Comparison of ENCODE assay signal across 7 cellular contexts in genomic region chr1:46302091-46303037, GRCh38. TPM values are rescaled to one million over a fixed set of nuclear protein-coding genes. Genes with fewer than 3 reads are reported as not detected.
DNase-seq lines count a peak whose midpoint lies in the region; ATAC-seq and TF ChIP-seq lines count a peak whose summit lies in the region.

No MANE protein-coding gene starts in this region.

- TF ChIP-seq CTCF in GM12875 (IDR thresholded peaks at IDR 0.05; ENCODE audit: borderline replicate concordance, insufficient read depth, low read depth, low read length) (peak; percentile 67), HFF-Myc (IDR thresholded peaks at IDR 0.05; ENCODE audit: low read depth, low read length, missing control alignments) (no peak), epithelial cell of esophagus (IDR thresholded peaks at IDR 0.05; ENCODE audit: insufficient read depth, low read depth, low read length, missing control alignments) (no peak), mucosa of descending colon (IDR thresholded peaks at IDR 0.05) (no peak)

- H3K4me3 Mint-ChIP-seq in stimulated activated effector memory CD8-positive, alpha-beta T cell treated with anti-CD3 and anti-CD28 coated beads, Interleukin-12 subunit alpha, Interleukin-12 subunit beta, amount 100 ng/mL, for 72 hours = peak overlapping the region; percentile 94

- H3K4me1 Mint-ChIP-seq in stimulated activated effector memory CD8-positive, alpha-beta T cell treated with anti-CD3 and anti-CD28 coated beads, Interleukin-12 subunit alpha, Interleukin-12 subunit beta, amount 100 ng/mL, for 72 hours = peaks cover 34% of the 10 kb centered on the region

- no peaks in the 10 kb centered on the region for H3K9me3 Mint-ChIP-seq in stimulated activated effector memory CD8-positive, alpha-beta T cell treated with anti-CD3 and anti-CD28 coated beads, Interleukin-12 subunit alpha, Interleukin-12 subunit beta, amount 100 ng/mL, for 72 hours

- no peaks in the 10 kb centered on the region for H3K36me3 ChIP-seq in mucosa of descending colon (ENCODE audit: low read depth)

- ATAC-seq in mucosa of descending colon = peak; percentile 54
- peak; percentile 52 for ATAC-seq in stimulated activated effector memory CD8-positive, alpha-beta T cell treated with anti-CD3 and anti-CD28 coated beads, Interleukin-12 subunit alpha, Interleukin-12 subunit beta, amount 100 ng/mL, for 72 hours

- intact Hi-C loops in mucosa of descending colon (cut with DNase I, micrococcal nuclease) = no loop called here

- H3K4me1 ChIP-seq in mucosa of descending colon (ENCODE audit: low read depth) = peaks cover 48% of the 10 kb centered on the region

- DNase-seq in HFF-Myc (ENCODE audit: extremely low read depth, low read depth) (no peak), NCI-H2171 treated with DMSO at 0.1 percent for 48 hours (lab: John Stamatoyannopoulos, UW) (peak; percentile 32), activated T-cell treated with anti-CD3 and anti-CD28 coated beads for 1 hour (ENCODE audit: low read depth) (peak; percentile 33), epithelial cell of esophagus (ENCODE audit: low read depth) (peak; percentile 45), mucosa of descending colon (peak; percentile 58 to 76 (median 72))
- DNase-seq in stimulated activated effector memory CD8-positive, alpha-beta T cell treated with anti-CD3 and anti-CD28 coated beads, Interleukin-12 subunit alpha, Interleukin-12 subunit beta, amount 100 ng/mL, for 72 hours (ENCODE audit: low spot score in 2 of 2) = peak; percentile 49 to 82

- H3K4me3 ChIP-seq in GM12875 (ENCODE audit: low read depth, low read length) (peak overlapping the region; percentile 93), HFF-Myc (replicated peaks; ENCODE audit: low read depth, low read length) (peak overlapping the region; percentile 99), epithelial cell of esophagus (ENCODE audit: low read length) (peak overlapping the region; percentile 99), mucosa of descending colon (peak overlapping the region; percentile 82)

- peaks cover 75% of the 10 kb centered on the region for H3K36me3 Mint-ChIP-seq in stimulated activated effector memory CD8-positive, alpha-beta T cell treated with anti-CD3 and anti-CD28 coated beads, Interleukin-12 subunit alpha, Interleukin-12 subunit beta, amount 100 ng/mL, for 72 hours

- peak overlapping the region; percentile 100 for H3K27ac Mint-ChIP-seq in stimulated activated effector memory CD8-positive, alpha-beta T cell treated with anti-CD3 and anti-CD28 coated beads, Interleukin-12 subunit alpha, Interleukin-12 subunit beta, amount 100 ng/mL, for 72 hours

- H3K9me3 ChIP-seq in mucosa of descending colon = no peaks in the 10 kb centered on the region

RNA-seq across cellular contexts. Expression of gene LRRC41, which starts 1.1 kb away (rescaled TPM):
- total RNA-seq in mucosa of descending colon = 10 to 100 TPM; 41.8 to 56.0 (median 43.1) TPM

RNA-seq across cellular contexts. Expression of gene UQCRH, which starts 1.1 kb away (rescaled TPM):
- total RNA-seq in mucosa of descending colon = 100 to 1,000 TPM; 266 to 387 (median 282) TPM

RNA-seq across cellular contexts. Expression of gene NSUN4, which starts 38.2 kb away (rescaled TPM):
- total RNA-seq in mucosa of descending colon = 10 to 100 TPM; 18.5 to 20.6 (median 20.5) TPM

RNA-seq across cellular contexts. Expression of gene RAD54L, which starts 54.8 kb away (rescaled TPM):
- total RNA-seq in mucosa of descending colon = 1 to 10 TPM; 3.0 to 8.0 (median 3.6) TPM
